Comparison of ENCODE assay signal across 8 cellular contexts in the genomic region with DNA sequence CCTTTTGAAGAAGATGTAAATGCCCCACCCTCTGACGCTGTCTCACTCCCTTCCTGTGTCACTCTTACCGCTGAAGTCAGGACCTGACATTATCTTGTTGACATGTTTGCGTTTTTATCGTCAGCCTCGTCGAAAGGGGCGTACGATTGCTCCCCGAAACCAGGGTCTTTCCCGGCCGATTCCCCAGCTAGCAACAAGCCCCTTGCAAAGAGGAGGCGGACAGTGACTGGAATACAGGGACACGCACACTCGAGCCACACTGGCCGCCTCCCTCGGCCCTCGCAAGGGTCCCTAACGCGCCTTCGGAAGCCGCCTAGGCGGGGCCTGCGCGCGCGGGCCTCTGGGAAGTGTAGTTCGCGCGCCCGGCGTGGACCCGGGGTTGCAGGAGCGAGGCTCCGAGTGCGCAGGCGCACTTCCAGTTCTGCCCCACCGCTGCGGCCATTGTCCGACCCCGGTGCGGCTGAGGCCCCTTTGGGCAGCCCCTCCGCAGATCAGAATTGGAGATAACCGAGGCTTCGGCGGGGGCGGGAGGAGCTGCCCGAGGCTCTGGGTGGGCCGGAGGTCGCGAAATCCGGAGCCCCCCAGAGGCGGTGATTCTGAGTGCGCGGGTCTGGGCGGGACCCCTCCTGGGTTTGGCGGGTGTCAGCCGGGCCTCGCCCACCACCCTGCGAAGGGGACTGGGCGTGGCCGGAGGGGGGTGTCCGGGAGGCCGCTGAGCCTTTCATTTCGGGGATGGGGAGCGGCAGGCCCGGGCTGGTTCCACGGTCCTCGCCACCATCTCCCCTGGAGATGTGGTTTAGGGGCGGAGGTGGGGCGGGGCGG. TPM values are rescaled to one million over a fixed set of nuclear protein-coding genes. Genes with fewer than 3 reads are reported as not detected.
A peak's percentile ranks its signal among the peaks of the same experiment; 100 is the strongest.
DNase-seq lines count a peak whose midpoint lies in the region; ATAC-seq and TF ChIP-seq lines count a peak whose summit lies in the region.

A gene (plus strand): TSS at position 412 of the 822 bp plus-strand sequence. CDS start 502 bp downstream, outside the sequence.

- in situ Hi-C loops in GM13977 (cut with MboI; ENCODE audit: low pct_unique_long_range_greater_than_20kb, low sequenced_read_pairs, unreplicated experiment), result loop anchor here (25.0 kb wide), 1 partner anchor 598 kb away; a partner anchor contains a TSS

- H3K4me3 ChIP-seq in ascending aorta (peak within 1 kb of the TSS; percentile 85 to 97), aorta (ENCODE audit: low read length in 2 of 2) (peak within 1 kb of the TSS; percentile 87 to 89)

- H3K27me3 ChIP-seq in ascending aorta, result no peaks in the 10 kb centered on the region
- no peaks in the 10 kb centered on the region for H3K27me3 ChIP-seq in aorta (ENCODE audit: control insufficient read depth in 1 of 2, insufficient read depth in 2 of 2, low read length in 1 of 2)

- TF ChIP-seq CTCF in GM13977 (IDR thresholded peaks at IDR 0.05; ENCODE audit: extremely low read depth, insufficient read depth, missing control alignments) (no peak), ascending aorta (IDR thresholded peaks at IDR 0.05) (no peak)

- ATAC-seq in HG02870 (IDR thresholded peaks at IDR 0.05; ENCODE audit: unreplicated experiment), result peak; percentile 75
- peak; percentile 98 for ATAC-seq in aorta (ENCODE audit: low FRiP score)

- DNase-seq in GM13977 (ENCODE audit: low spot score) (peak; percentile 97), NCI-H1694 treated with DMSO at 0.1 percent for 48 hours (lab: John Stamatoyannopoulos, UW) (peak; percentile 81), ascending aorta (ENCODE audit: low spot score in 2 of 2) (peak; percentile 30 to 93), hepatic stellate cell (ENCODE audit: low spot score) (peak; percentile 98), renal cortical epithelial cell (ENCODE audit: low read depth) (peak; percentile 50), aorta (peak; percentile 94 to 96)

- H3K4me1 ChIP-seq in ascending aorta, result peaks cover 0 to 7% of the 10 kb centered on the region in 2 donors
- H3K4me1 ChIP-seq in aorta (ENCODE audit: control insufficient read depth in 1 of 2, insufficient read depth in 2 of 2, low read length in 2 of 2), result no peaks in the 10 kb centered on the region

- peak within 1 kb of the TSS; percentile 70 to 80 for H3K27ac ChIP-seq in ascending aorta
- H3K27ac ChIP-seq in aorta (ENCODE audit: low read depth in 1 of 2, low read length in 2 of 2), result peak within 1 kb of the TSS in 1 of 2 donors; percentile 41

- intact Hi-C loops in T-helper 2 cell treated with Interferon-gamma antibody and Interleukin-4, amounts not matched to agents 100 ng/mL and 5 ng/mL, for 36 hours (cut with micrococcal nuclease), result loop anchor here (1.0 to 10.0 kb wide), 2 partner anchors 9 to 226 kb away; no protein-coding TSS in a partner anchor
- intact Hi-C loops in ascending aorta (cut with DNase I) (loop anchor here (10.0 kb wide), 1 partner anchor 776 kb away; a partner anchor contains a TSS), aorta (cut with DNase I) (loop anchor here in 1 of 2 donors (10.0 kb wide), 1 partner anchor 306 kb away; a partner anchor contains a TSS)

- peaks cover 0 to 22% of the 10 kb centered on the region in 2 donors for H3K36me3 ChIP-seq in ascending aorta
- no peaks in the 10 kb centered on the region for H3K36me3 ChIP-seq in aorta (ENCODE audit: control insufficient read depth in 1 of 2, insufficient read depth in 2 of 2, low read length in 1 of 2)

- WGBS in aorta, 2 donors, result 0 to 1% methylated on average over 48 to 71 of the region's 71 CpGs

- H3K9me3 ChIP-seq in ascending aorta, result no peaks in the 10 kb centered on the region
- peaks cover 1% of the 10 kb centered on the region for H3K9me3 ChIP-seq in aorta (ENCODE audit: control insufficient read depth, low read length)

RNA-seq across cellular contexts. Expression of the gene that starts here (rescaled TPM):
- 27.2 and 27.9 TPM in 2 replicates for total RNA-seq in T-helper 2 cell treated with Interferon-gamma antibody and Interleukin-4, amounts not matched to agents 100 ng/mL and 5 ng/mL, for 36 hours
- 11.8 TPM for total RNA-seq in ascending aorta
- total RNA-seq in renal cortical epithelial cell, result 25.7 and 39.4 TPM in 2 replicates
- 10 to 100 TPM; 17.1 to 31.0 TPM for total RNA-seq in aorta
- polyA plus RNA-seq in aorta, result 10 to 100 TPM in 1 of 2 donors, 1 to 10 TPM in 1; 7.9 to 13.0 TPM
